Comparison of ENCODE assay signal across 22 cellular contexts in the genomic region with DNA sequence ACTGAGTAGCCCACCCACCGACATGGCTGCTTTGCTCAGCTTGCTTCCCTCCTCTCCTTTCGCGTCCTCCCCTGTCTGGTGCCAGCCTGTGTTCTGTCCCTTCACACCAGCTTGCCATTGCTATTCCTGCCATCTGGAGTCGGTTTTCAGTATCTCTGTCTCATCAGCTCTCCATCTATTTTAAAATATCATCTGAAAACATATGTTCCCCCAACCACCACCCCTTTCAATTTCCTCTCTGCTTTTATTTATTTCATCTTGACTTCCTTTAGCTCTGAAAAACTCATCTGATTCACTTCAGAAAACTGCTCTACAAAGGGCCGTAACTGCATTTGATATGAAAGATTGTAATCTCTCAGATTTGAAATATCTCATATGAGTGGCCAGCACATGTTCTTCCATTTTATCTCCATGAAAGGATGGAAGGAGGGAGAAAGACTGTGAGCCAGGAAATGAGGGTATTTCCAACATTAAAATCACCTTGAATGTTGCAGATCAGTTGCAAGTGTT.
A peak's percentile ranks its signal among the peaks of the same experiment; 100 is the strongest.
DNase-seq lines count a peak whose midpoint lies in the region; ATAC-seq and TF ChIP-seq lines count a peak whose summit lies in the region.
"Had no signal": no experiment of that assay in that cellular context is flagged by ENCODE, and none has a peak within 500 bp of the region (broad histone marks: within the 10 kb centered on the region; RNA-seq: fewer than 3 reads in every experiment).

No MANE protein-coding gene starts in this region.

- no peaks in the 10 kb centered on the region for H3K27me3 Mint-ChIP-seq in nephron (ENCODE audit: low read depth)
- H3K27me3 Mint-ChIP-seq: activated CD4-positive, alpha-beta T cell treated with anti-CD3 and anti-CD28 coated beads, Interleukin-2, amount 10 ng/mL, durations not matched to agents 7 days and 5 days; central memory CD8-positive, alpha-beta T cell had no signal

- TF ChIP-seq CTCF in nephron (IDR thresholded peaks at IDR 0.05; ENCODE audit: unreplicated experiment in 3 of 3), result no peak

- POLR2A ChIA-PET in HEK293T (lab: Yijun Ruan, JAX), result no interaction called here

- ATAC-seq in GM18502 (IDR thresholded peaks at IDR 0.05; ENCODE audit: poor library complexity, unreplicated experiment) (no peak), GM19351 (IDR thresholded peaks at IDR 0.05; ENCODE audit: unreplicated experiment) (no peak)
- ATAC-seq: naive thymus-derived CD4-positive, alpha-beta T cell; Right ventricle myocardium inferior had no signal

- peaks cover 4% of the 10 kb centered on the region for H3K9me3 Mint-ChIP-seq in nephron
- H3K9me3 Mint-ChIP-seq: activated CD4-positive, alpha-beta T cell treated with anti-CD3 and anti-CD28 coated beads, Interleukin-2, amount 10 ng/mL, durations not matched to agents 7 days and 5 days; central memory CD8-positive, alpha-beta T cell had no signal

- CTCF ChIA-PET in HEK293T (lab: Yijun Ruan, JAX), result no interaction called here

- no peaks in the 10 kb centered on the region for H3K36me3 Mint-ChIP-seq in nephron (ENCODE audit: low read depth)
- H3K36me3 Mint-ChIP-seq: naive thymus-derived CD4-positive, alpha-beta T cell had no signal

- H3K4me3 Mint-ChIP-seq in nephron, result no peak overlapping the region
- H3K4me3 Mint-ChIP-seq: activated CD4-positive, alpha-beta T cell treated with anti-CD3 and anti-CD28 coated beads, Interleukin-2, amount 10 ng/mL, durations not matched to agents 7 days and 5 days; central memory CD8-positive, alpha-beta T cell had no signal

- DNase-seq in Ammon's horn (ENCODE audit: low spot score) (peak; percentile 46), NCI-H2171 treated with DMSO at 0.1 percent for 48 hours (lab: John Stamatoyannopoulos, UW) (peak; percentile 75), cerebellar nuclear complex (lab: John Stamatoyannopoulos, UW) (peak; percentile 84), AML-193 (lab: John Stamatoyannopoulos, UW) (no peak), HEK293T (ENCODE audit: extremely low spot score) (no peak)
- DNase-seq: activated CD4-positive, alpha-beta T cell treated with anti-CD3 and anti-CD28 coated beads, Interleukin-2, amount 10 ng/mL, durations not matched to agents 7 days and 5 days; activated CD8-positive, alpha-beta memory T cell treated with anti-CD3 and anti-CD28 coated beads, Interleukin-2, amount 50 U/mL, for 4 hours; amniotic stem cell; COR-L47; GOT3; Karpas-422; NCI-H1105; NCI-H526 treated with DMSO at 0.1 percent for 48 hours; stimulated activated CD8-positive, alpha-beta memory T cell treated with anti-CD3 and anti-CD28 coated beads, Interleukin-4, amount 100 ng/mL, for 48 hours; T-helper 1 cell; testis had no signal

- H3K27ac Mint-ChIP-seq in nephron, result peak overlapping the region in 2 of 3 experiments; percentile 2 to 8
- H3K27ac Mint-ChIP-seq: activated CD4-positive, alpha-beta T cell treated with anti-CD3 and anti-CD28 coated beads, Interleukin-2, amount 10 ng/mL, durations not matched to agents 7 days and 5 days had no signal

- H3K4me1 Mint-ChIP-seq in nephron, result peaks cover 17% of the 10 kb centered on the region
- H3K4me1 Mint-ChIP-seq: central memory CD8-positive, alpha-beta T cell had no signal

TF ChIP-seq in HEK293T, 16 proteins besides CTCF, POLR2A, EP300 and RAD21:
- no peak for TF ChIP-seq SP1 (IDR thresholded peaks at IDR 0.05)
- TF ChIP-seq LEF1 (IDR thresholded peaks at IDR 0.05; ENCODE audit: borderline replicate concordance), result no peak
- no peak for TF ChIP-seq ARNT (IDR thresholded peaks at IDR 0.05)
- no peak for TF ChIP-seq ZNF384 (IDR thresholded peaks at IDR 0.05)
- no peak for TF ChIP-seq FOXM1 (IDR thresholded peaks at IDR 0.05; ENCODE audit: borderline replicate concordance)
- no peak for TF ChIP-seq ELF4 (IDR thresholded peaks at IDR 0.05)
- TF ChIP-seq, protein P1, sequence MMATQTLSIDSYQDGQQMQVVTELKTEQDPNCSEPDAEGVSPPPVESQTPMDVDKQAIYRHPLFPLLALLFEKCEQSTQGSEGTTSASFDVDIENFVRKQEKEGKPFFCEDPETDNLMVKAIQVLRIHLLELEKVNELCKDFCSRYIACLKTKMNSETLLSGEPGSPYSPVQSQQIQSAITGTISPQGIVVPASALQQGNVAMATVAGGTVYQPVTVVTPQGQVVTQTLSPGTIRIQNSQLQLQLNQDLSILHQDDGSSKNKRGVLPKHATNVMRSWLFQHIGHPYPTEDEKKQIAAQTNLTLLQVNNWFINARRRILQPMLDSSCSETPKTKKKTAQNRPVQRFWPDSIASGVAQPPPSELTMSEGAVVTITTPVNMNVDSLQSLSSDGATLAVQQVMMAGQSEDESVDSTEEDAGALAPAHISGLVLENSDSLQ (IDR thresholded peaks at IDR 0.05), result no peak
- no peak for TF ChIP-seq HDGF (IDR thresholded peaks at IDR 0.05; ENCODE audit: borderline replicate concordance)
- no peak for TF ChIP-seq FOXK2 (IDR thresholded peaks at IDR 0.05)
- no peak for TF ChIP-seq BHLHE40 (IDR thresholded peaks at IDR 0.05; ENCODE audit: borderline replicate concordance)
- TF ChIP-seq TARDBP (IDR thresholded peaks at IDR 0.05), result no peak
- TF ChIP-seq NFRKB (IDR thresholded peaks at IDR 0.05), result no peak
- TF ChIP-seq FOXA1 (IDR thresholded peaks at IDR 0.05), result no peak
- no peak for TF ChIP-seq CTBP1 (IDR thresholded peaks at IDR 0.05; ENCODE audit: borderline replicate concordance)
- TF ChIP-seq SUZ12 (IDR thresholded peaks at IDR 0.05), result no peak
- no peak for TF ChIP-seq L3MBTL2 (conservative IDR thresholded peaks at IDR 0.05)

Comparison
In these comparisons a context has a peak if more than half of its experiments do, and no peak if none do; other contexts are left out.
1. DNase-seq: peak in Ammon's horn (single experiment), NCI-H2171 treated with DMSO at 0.1 percent for 48 hours (single experiment) and cerebellar nuclear complex (2 of 2); none in AML-193 (0 of 2) and HEK293T (single experiment).